In genomic region chr17:73833779-73834613, GRCh38 we compare ENCODE assay signal across 27 cellular contexts.
DNase-seq lines count a peak whose midpoint lies in the region; ATAC-seq and TF ChIP-seq lines count a peak whose summit lies in the region.
"Had no signal": no experiment of that assay in that cellular context is flagged by ENCODE, and none has a peak within 500 bp of the region (broad histone marks: within the 10 kb centered on the region; RNA-seq: fewer than 3 reads in every experiment).

No MANE protein-coding gene starts in this region.

- no peaks in the 10 kb centered on the region for H3K36me3 Mint-ChIP-seq in brain

- no peaks in the 10 kb centered on the region for H3K9me2 ChIP-seq in neural cell (ENCODE audit: insufficient read depth, low read length)

- in situ Hi-C loops in G401 (cut with HindIII; ENCODE audit: low sequenced_read_pairs): no loop called here

- peak; percentile 8 for TF ChIP-seq RAD21 in neural cell (conservative IDR thresholded peaks at IDR 0.05)

- H3K4me3 Mint-ChIP-seq in brain: peak overlapping the region in 1 of 5 experiments; percentile 41
- H3K4me3 Mint-ChIP-seq: dendritic cell treated with granulocyte-macrophage colony-stimulating factor and Interleukin-4, amounts not matched to agents 40 ng/mL and 50 ng/mL, for 4 days; H9; stimulated activated naive CD8-positive, alpha-beta T cell treated with anti-CD3 and anti-CD28 coated beads, Interleukin-15, amount 100 ng/mL, for 72 hours had no signal

- no peak overlapping the region for H3K9ac ChIP-seq in neural cell (ENCODE audit: low read length)

- peak overlapping the region; percentile 45 for H3K27ac ChIP-seq in neural cell (ENCODE audit: low read length)
- H3K27ac ChIP-seq: 22Rv1, cardiac muscle cell, left ventricle myocardium inferior, skin epidermis had no signal

- H3K36me3 ChIP-seq in neural cell (ENCODE audit: insufficient read depth, low read length): no peaks in the 10 kb centered on the region
- H3K36me3 ChIP-seq: cardiac muscle cell, left ventricle myocardium inferior had no signal

- peak overlapping the region in 4 of 5 experiments; percentile 10 to 72 (median 34) for H3K27ac Mint-ChIP-seq in brain
- H3K27ac Mint-ChIP-seq: dendritic cell treated with granulocyte-macrophage colony-stimulating factor and Interleukin-4, amounts not matched to agents 40 ng/mL and 50 ng/mL, for 4 days had no signal

- no peaks in the 10 kb centered on the region for H3K79me2 ChIP-seq in neural cell (replicated peaks; ENCODE audit: insufficient read depth, low read length)

- intact Hi-C loops in cardiac septum (cut with DNase I) (no loop called here), left ventricle myocardium superior (cut with micrococcal nuclease) (no loop called here)

- H3K9me3 ChIP-seq in neural cell (ENCODE audit: low read length): no peaks in the 10 kb centered on the region
- H3K9me3 ChIP-seq: left ventricle myocardium inferior had no signal

- peaks cover 6% of the 10 kb centered on the region for H3F3A ChIP-seq in neural cell (ENCODE audit: insufficient read depth, low read length, poor library complexity, severe bottlenecking)

- peaks cover 0 to 15% (median 8%) of the 10 kb centered on the region in 5 experiments for H3K9me3 Mint-ChIP-seq in brain
- H3K9me3 Mint-ChIP-seq: dendritic cell treated with granulocyte-macrophage colony-stimulating factor and Interleukin-4, amounts not matched to agents 40 ng/mL and 50 ng/mL, for 4 days had no signal

- no peak for TF ChIP-seq CTCF in brain (conservative IDR thresholded peaks at IDR 0.05)
- TF ChIP-seq CTCF in neural cell (IDR thresholded peaks at IDR 0.05; ENCODE audit: poor library complexity, severe bottlenecking): no peak

- DNase-seq in DMS79 treated with DMSO at 0.1 percent for 48 hours (lab: John Stamatoyannopoulos, UW) (peak; percentile 24), DMS79 (lab: John Stamatoyannopoulos, UW) (no peak), G401 (ENCODE audit: low spot score) (peak; percentile 8), cardiac septum (ENCODE audit: low spot score) (no peak), left ventricle myocardium superior (no peak)
- DNase-seq: activated CD4-positive, alpha-beta T cell treated with anti-CD3 and anti-CD28 coated beads, Interleukin-2, amount 50 U/mL, for 4 hours; activated CD4-positive, CD25-positive, alpha-beta regulatory T cell; activated naive CD4-positive, alpha-beta T cell treated with anti-CD3 and anti-CD28 coated beads, Interleukin-2, amount 50 U/mL, for 16 hours; amygdala; DMS53; H9; left ventricle myocardium inferior; NCI-H1092; NCI-H1930; NCI-H510A treated with DMSO at 0.1 percent for 48 hours; occipital lobe; stimulated activated CD8-positive, alpha-beta memory T cell treated with anti-CD3 and anti-CD28 coated beads, Interleukin-4, amount 100 ng/mL, for 48 hours; stimulated activated naive CD8-positive, alpha-beta T cell treated with anti-CD3 and anti-CD28 coated beads, Interleukin-15, amount 100 ng/mL, for 72 hours; SW 1271; T1000 had no signal

- ATAC-seq in HG03469 (IDR thresholded peaks at IDR 0.05; ENCODE audit: unreplicated experiment): no peak
- no peak for ATAC-seq in left ventricle myocardium superior
- ATAC-seq: stimulated activated naive CD8-positive, alpha-beta T cell treated with anti-CD3 and anti-CD28 coated beads, Interleukin-15, amount 100 ng/mL, for 72 hours had no signal

- no peak overlapping the region for H3K4me2 ChIP-seq in neural cell (ENCODE audit: low read length)

- H3K4me3 ChIP-seq in neural cell (ENCODE audit: low read length): no peak overlapping the region
- H3K4me3 ChIP-seq: cardiac muscle cell, left ventricle myocardium inferior, skin epidermis had no signal

- peaks cover 5% of the 10 kb centered on the region for H3K27me3 Mint-ChIP-seq in brain
- H3K27me3 Mint-ChIP-seq: stimulated activated naive CD8-positive, alpha-beta T cell treated with anti-CD3 and anti-CD28 coated beads, Interleukin-15, amount 100 ng/mL, for 72 hours had no signal

- no peaks in the 10 kb centered on the region for H4K20me1 ChIP-seq in neural cell (ENCODE audit: insufficient read depth)

- TF ChIP-seq EP300 in neural cell (conservative IDR thresholded peaks at IDR 0.05; ENCODE audit: poor library complexity, severe bottlenecking): peak; percentile 47

- no peak overlapping the region for H2AFZ ChIP-seq in neural cell (ENCODE audit: low read depth, low read length)

- H3K4me1 Mint-ChIP-seq in brain: peaks cover 39% of the 10 kb centered on the region

- H3K27me3 ChIP-seq in neural cell (ENCODE audit: insufficient read depth, low read depth, low read length): no peaks in the 10 kb centered on the region
- H3K27me3 ChIP-seq: cardiac muscle cell had no signal

TF ChIP-seq in neural cell, 6 proteins besides CTCF, POLR2A, EP300 and RAD21:
- peak; percentile 29 for TF ChIP-seq MXI1 (conservative IDR thresholded peaks at IDR 0.05; ENCODE audit: poor library complexity, severe bottlenecking)
- TF ChIP-seq SMC3 (conservative IDR thresholded peaks at IDR 0.05; ENCODE audit: poor library complexity): peak; percentile 35
- peak; percentile 73 for TF ChIP-seq POLR2AphosphoS5 (IDR thresholded peaks at IDR 0.05)
- TF ChIP-seq EZH2 (IDR thresholded peaks at IDR 0.05; ENCODE audit: borderline replicate concordance, insufficient read depth, low read length, poor library complexity, severe bottlenecking): no peak
- peak; percentile 55 for TF ChIP-seq REST (IDR thresholded peaks at IDR 0.05; ENCODE audit: borderline replicate concordance)
- TF ChIP-seq TAF1 (IDR thresholded peaks at IDR 0.05; ENCODE audit: low read depth): no peak
TF ChIP-seq in neural cell: peak in this region for 4.

Comparison
In these comparisons a context has a peak if more than half of its experiments do, and no peak if none do; other contexts are left out.
1. DNase-seq: peak in DMS79 treated with DMSO at 0.1 percent for 48 hours (single experiment) and G401 (single experiment); none in DMS79 (single experiment), cardiac septum (single experiment) and left ventricle myocardium superior (single experiment).